Comparison of ENCODE assay signal across 18 cellular contexts in genomic region chr7:106819546-106819945, GRCh38. TPM values are rescaled to one million over a fixed set of nuclear protein-coding genes. Genes with fewer than 3 reads are reported as not detected.
"Had no signal": no experiment of that assay in that cellular context is flagged by ENCODE, and none has a peak within 500 bp of the region (broad histone marks: within the 10 kb centered on the region; RNA-seq: fewer than 3 reads in every experiment).

No MANE protein-coding gene starts in this region.

- H3K36me3 ChIP-seq: colonic mucosa, esophagus squamous epithelium, heart left ventricle, neutrophil had no signal

- H3K27me3 ChIP-seq: colonic mucosa, esophagus squamous epithelium, heart left ventricle, neutrophil had no signal

- H3K4me3 ChIP-seq: colonic mucosa, esophagus squamous epithelium, heart left ventricle, mucosa of descending colon, psoas muscle had no signal

- H3K27ac ChIP-seq: colonic mucosa, esophagus squamous epithelium, heart left ventricle, neutrophil, psoas muscle had no signal

- H3K4me1 ChIP-seq: colonic mucosa, esophagus squamous epithelium, psoas muscle had no signal

- H3K9me3 ChIP-seq: colonic mucosa, esophagus squamous epithelium, heart left ventricle, mucosa of descending colon, neutrophil, psoas muscle had no signal

- DNase-seq: colonic mucosa; effector CD4-positive, alpha-beta T cell; endodermal cell; esophagus squamous epithelium; heart left ventricle; hippocampal formation; mammary epithelial cell; mucosa of descending colon; naive thymus-derived CD8-positive, alpha-beta T cell; psoas muscle; right cardiac atrium; small intestine; stimulated activated CD4-positive, alpha-beta T cell treated with anti-CD3 and anti-CD28 coated beads, Interleukin-12 subunit alpha, Interleukin-12 subunit beta, amount 100 ng/mL, for 4 hours; stimulated activated naive CD4-positive, alpha-beta T cell; trophoblast cell had no signal

- ATAC-seq: heart left ventricle; mucosa of descending colon; naive thymus-derived CD8-positive, alpha-beta T cell; psoas muscle; right cardiac atrium had no signal

RNA-seq across cellular contexts. Expression of gene PIK3CG, which starts 45.5 kb away (rescaled TPM):
- total RNA-seq: mammary epithelial cell, osteoblast had no signal
- polyA plus RNA-seq: mammary epithelial cell, neural cell had no signal
